Comparison of ENCODE assay signal across 31 cellular contexts in genomic region chr6:21310736-21311135, GRCh38.
"Had no signal": no experiment of that assay in that cellular context is flagged by ENCODE, and none has a peak within 500 bp of the region (broad histone marks: within the 10 kb centered on the region; RNA-seq: fewer than 3 reads in every experiment).

No MANE protein-coding gene starts in this region.

- H3K9ac ChIP-seq: KMS-11 had no signal

- DNase-seq: Karpas-422, Kasumi-1, MG63, MM.1S, MV-4-11, NCI-H1048, NCI-H1092, NCI-H1092 treated with DMSO at 0.1 percent for 48 hours, NCI-H1105, NCI-H1105 treated with DMSO at 0.1 percent for 48 hours, NCI-H1417 treated with DMSO at 0.1 percent for 48 hours, NCI-H1436, NCI-H1436 treated with DMSO at 0.1 percent for 48 hours, NCI-H146, NCI-H1694, NCI-H1694 treated with DMSO at 0.1 percent for 48 hours, NCI-H187 treated with DMSO at 0.1 percent for 48 hours, NCI-H1930, NCI-H2029, NCI-H2029 treated with DMSO at 0.1 percent for 48 hours, NCI-H2081, NCI-H2081 treated with DMSO at 0.1 percent for 48 hours, NCI-H2107, NCI-H2171, NCI-H2171 treated with DMSO at 0.1 percent for 48 hours, NCI-H446, NCI-H446 treated with DMSO at 0.1 percent for 48 hours, NCI-H510A, NCI-H510A treated with DMSO at 0.1 percent for 48 hours, NCI-H524 had no signal

- H3K27me3 ChIP-seq: MG63 had no signal

- H3K4me3 ChIP-seq: MG63 had no signal

- H3K9me3 ChIP-seq: MG63 had no signal

- H3K4me2 ChIP-seq: KMS-11 had no signal

- H3K27ac ChIP-seq: KMS-11 had no signal

- H3K36me3 ChIP-seq: MG63 had no signal
